ENCODE assay signal across 17 cellular contexts in the genomic region with DNA sequence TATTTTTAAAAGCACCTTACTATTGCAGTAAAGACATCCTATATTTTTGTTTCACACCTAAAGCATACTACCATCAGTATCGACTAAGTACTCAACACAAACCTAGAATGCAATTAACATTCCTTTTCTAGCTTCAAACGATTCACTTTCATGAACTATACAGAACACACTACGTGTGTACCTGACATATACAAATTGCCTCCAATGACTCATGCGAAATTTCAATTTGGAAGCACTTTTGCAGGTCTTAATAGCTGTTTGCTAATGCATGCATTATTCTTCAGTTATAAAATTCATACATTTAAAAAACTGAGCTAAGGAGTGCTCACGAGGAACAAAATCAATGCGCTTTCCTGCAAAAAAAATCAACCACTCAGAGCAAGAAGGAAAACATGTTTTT.
"Had no signal": no experiment of that assay in that cellular context is flagged by ENCODE, and none has a peak within 500 bp of the region (broad histone marks: within the 10 kb centered on the region; RNA-seq: fewer than 3 reads in every experiment).

No MANE protein-coding gene starts in this region.

- H3K4me3 Mint-ChIP-seq: activated CD4-positive, alpha-beta T cell treated with anti-CD3 and anti-CD28 coated beads for 36 hours; activated naive CD4-positive, alpha-beta T cell treated with anti-CD3 and anti-CD28 coated beads, Interleukin-2, amount 50 U/mL, for 24 hours; memory B cell; naive B cell; stimulated activated naive CD8-positive, alpha-beta T cell treated with anti-CD3 and anti-CD28 coated beads, Interleukin-15, Interleukin-2, amounts not matched to agents 100 ng/mL and 50 ng/mL, for 24 hours; T-helper 2 cell treated with Interferon-gamma antibody and Interleukin-4, amounts not matched to agents 5 μg/mL and 100 μg/mL, for 36 hours had no signal

- FAIRE-seq: TTC549 had no signal

- DNase-seq: activated CD4-positive, alpha-beta T cell treated with anti-CD3 and anti-CD28 coated beads for 36 hours; activated CD4-positive, alpha-beta T cell treated with anti-CD3 and anti-CD28 coated beads, Interleukin-2, amount 50 U/mL, for 48 hours; activated gamma-delta T cell; mucosa of descending colon; naive B cell; right cardiac atrium; stimulated activated CD4-positive, alpha-beta T cell treated with anti-CD3 and anti-CD28 coated beads, Interleukin-2, amount 100 ng/mL, for 48 hours; upper lobe of left lung had no signal

- H3K4me3 ChIP-seq: cardiac muscle cell, mucosa of descending colon, prostate gland, thoracic aorta, upper lobe of left lung had no signal

- H3K36me3 ChIP-seq: cardiac muscle cell, prostate gland, thoracic aorta, upper lobe of left lung had no signal

- H3K27me3 Mint-ChIP-seq: activated CD4-positive, alpha-beta T cell treated with anti-CD3 and anti-CD28 coated beads for 36 hours; activated naive CD4-positive, alpha-beta T cell treated with anti-CD3 and anti-CD28 coated beads, Interleukin-2, amount 50 U/mL, for 24 hours; memory B cell; stimulated activated naive CD8-positive, alpha-beta T cell treated with anti-CD3 and anti-CD28 coated beads, Interleukin-15, Interleukin-2, amounts not matched to agents 100 ng/mL and 50 ng/mL, for 24 hours had no signal

- H3K9me3 Mint-ChIP-seq: activated naive CD4-positive, alpha-beta T cell treated with anti-CD3 and anti-CD28 coated beads, Interleukin-2, amount 50 U/mL, for 24 hours; memory B cell; naive B cell; stimulated activated naive CD8-positive, alpha-beta T cell treated with anti-CD3 and anti-CD28 coated beads, Interleukin-15, Interleukin-2, amounts not matched to agents 100 ng/mL and 50 ng/mL, for 24 hours; T-helper 2 cell treated with Interferon-gamma antibody and Interleukin-4, amounts not matched to agents 5 μg/mL and 100 μg/mL, for 36 hours had no signal

- H3K27me3 ChIP-seq: cardiac muscle cell, upper lobe of left lung had no signal

- H3K36me3 Mint-ChIP-seq: activated naive CD4-positive, alpha-beta T cell treated with anti-CD3 and anti-CD28 coated beads, Interleukin-2, amount 50 U/mL, for 24 hours; memory B cell; naive B cell had no signal

- H3K9me3 ChIP-seq: mucosa of descending colon, prostate gland, thoracic aorta, upper lobe of left lung had no signal

- ATAC-seq: activated CD4-positive, alpha-beta T cell treated with anti-CD3 and anti-CD28 coated beads for 36 hours; mucosa of descending colon; right cardiac atrium had no signal

- H3K27ac Mint-ChIP-seq: activated CD4-positive, alpha-beta T cell treated with anti-CD3 and anti-CD28 coated beads for 36 hours; activated naive CD4-positive, alpha-beta T cell treated with anti-CD3 and anti-CD28 coated beads, Interleukin-2, amount 50 U/mL, for 24 hours; memory B cell; naive B cell; stimulated activated naive CD8-positive, alpha-beta T cell treated with anti-CD3 and anti-CD28 coated beads, Interleukin-15, Interleukin-2, amounts not matched to agents 100 ng/mL and 50 ng/mL, for 24 hours; T-helper 2 cell treated with Interferon-gamma antibody and Interleukin-4, amounts not matched to agents 5 μg/mL and 100 μg/mL, for 36 hours had no signal

- H3K27ac ChIP-seq: cardiac muscle cell, epithelial cell of prostate, prostate gland, thoracic aorta, upper lobe of left lung had no signal

- H3K4me1 ChIP-seq: prostate gland, upper lobe of left lung had no signal

- H3K4me1 Mint-ChIP-seq: activated naive CD4-positive, alpha-beta T cell treated with anti-CD3 and anti-CD28 coated beads, Interleukin-2, amount 50 U/mL, for 24 hours; memory B cell; naive B cell had no signal
